ENCODE assay signal across 25 cellular contexts in genomic region chr18:44039826-44040225, GRCh38.
"Had no signal": no experiment of that assay in that cellular context is flagged by ENCODE, and none has a peak within 500 bp of the region (broad histone marks: within the 10 kb centered on the region; RNA-seq: fewer than 3 reads in every experiment).

No MANE protein-coding gene starts in this region.

- H3K27ac ChIP-seq: heart left ventricle, stomach, transverse colon, uterus had no signal

- H3K4me2 ChIP-seq: smooth muscle cell had no signal

- DNase-seq: activated CD4-positive, alpha-beta memory T cell treated with anti-CD3 and anti-CD28 coated beads for 36 hours; activated CD4-positive, alpha-beta T cell treated with anti-CD3 and anti-CD28 coated beads for 4 hours; activated CD4-positive, CD25-positive, alpha-beta regulatory T cell; activated naive CD4-positive, alpha-beta T cell treated with Interleukin-2 at 50 U/mL for 16 hours; activated naive CD8-positive, alpha-beta T cell treated with anti-CD3 and anti-CD28 coated beads for 36 hours; activated T-cell treated with anti-CD3 and anti-CD28 coated beads, Interleukin-2, amount 50 U/mL, for 48 hours; amygdala; caudate nucleus; dermis blood vessel endothelial cell; effector CD8-positive, alpha-beta T cell; heart left ventricle; islet precursor cell; left cardiac atrium; mucosa of descending colon; occipital lobe; posterior cingulate gyrus; stimulated activated CD4-positive, alpha-beta T cell treated with anti-CD3 and anti-CD28 coated beads, Interleukin-15, amount 100 ng/mL, for 24 hours; stomach; T1000; transverse colon; uterus had no signal

- H3K36me3 ChIP-seq: heart left ventricle, stomach, transverse colon, uterus had no signal

- H3K27me3 ChIP-seq: heart left ventricle, stomach, transverse colon, uterus had no signal

- H3K4me1 ChIP-seq: heart left ventricle, stomach, transverse colon, uterus had no signal

- ATAC-seq: esophagus mucosa; heart left ventricle; left cardiac atrium; mucosa of descending colon; sciatic nerve; stimulated activated memory B cell treated with anti-CD40 and anti-IgM and Interleukin-4, amounts not matched to agents 10 μg/mL and 1 μg/mL and 100 μg/mL, for 72 hours had no signal

- H3K9me3 ChIP-seq: heart left ventricle, mucosa of descending colon, stomach, transverse colon, uterus had no signal

- H3K4me3 ChIP-seq: heart left ventricle, mucosa of descending colon, smooth muscle cell, stomach, transverse colon, uterus had no signal
